ENCODE assay signal across 15 cellular contexts in the genomic region with DNA sequence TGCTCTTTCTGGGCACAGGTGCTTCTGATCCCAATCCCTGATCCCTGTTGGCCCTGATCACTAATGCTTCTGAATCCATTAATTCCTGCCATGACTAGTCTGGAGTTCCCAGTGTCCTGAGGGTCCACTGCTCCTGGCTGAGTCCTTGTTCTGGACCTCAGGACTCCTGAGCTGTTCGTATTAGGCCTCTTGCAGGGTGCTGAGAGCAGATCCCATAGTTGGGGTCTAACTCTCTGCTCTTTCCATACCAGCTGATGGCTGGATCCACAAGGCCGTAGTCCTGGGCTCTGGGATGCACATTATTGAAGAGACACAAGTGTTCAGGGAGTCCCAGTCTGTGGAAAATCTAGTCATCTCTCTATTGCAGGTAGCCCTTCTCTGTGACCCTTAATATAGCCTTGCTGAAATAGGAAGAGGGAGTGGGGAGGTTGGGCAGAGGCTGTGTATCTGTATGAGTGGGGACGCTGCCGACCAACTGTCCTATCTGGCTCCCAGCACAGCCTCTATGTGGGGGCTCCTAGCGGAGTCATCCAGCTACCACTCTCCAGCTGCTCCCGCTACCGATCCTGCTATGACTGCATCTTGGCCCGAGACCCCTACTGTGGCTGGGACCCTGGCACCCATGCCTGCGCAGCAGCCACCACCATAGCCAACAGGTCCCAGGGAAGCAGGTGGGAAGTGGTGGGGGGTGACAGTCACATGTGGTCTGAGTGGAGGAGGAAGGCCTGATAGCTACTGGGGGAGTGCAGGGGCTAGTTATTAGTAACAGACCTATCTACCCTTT. TPM values are rescaled to one million over a fixed set of nuclear protein-coding genes. Genes with fewer than 3 reads are reported as not detected.
DNase-seq lines count a peak whose midpoint lies in the region; ATAC-seq and TF ChIP-seq lines count a peak whose summit lies in the region.
"Had no signal": no experiment of that assay in that cellular context is flagged by ENCODE, and none has a peak within 500 bp of the region (broad histone marks: within the 10 kb centered on the region; RNA-seq: fewer than 3 reads in every experiment).

No MANE protein-coding gene starts in this region.

- DNase-seq in activated naive CD4-positive, alpha-beta T cell treated with anti-CD3 and anti-CD28 coated beads, Interleukin-2, amount 10 ng/mL, durations not matched to agents 7 days and 5 days = peak; percentile 12
- DNase-seq in activated naive CD4-positive, alpha-beta T cell treated with anti-CD3 and anti-CD28 coated beads for 36 hours = no peak
- DNase-seq in chondrocyte (ENCODE audit: low spot score) (peak; percentile 64), neuronal stem cell (ENCODE audit: low spot score) (no peak), type B pancreatic cell (ENCODE audit: extremely low spot score, unreplicated experiment) (peak; percentile 52), T1000 (lab: John Stamatoyannopoulos, UW) (no peak)
- DNase-seq: HCEC 1CT, NCI-H1092 treated with DMSO at 0.1 percent for 48 hours, NCI-H1694, NCI-H2107, PC-3 had no signal

- H2AK5ac ChIP-seq in neuronal stem cell (ENCODE audit: low read depth, low read length) = no peak overlapping the region

- H3K18ac ChIP-seq in neuronal stem cell (ENCODE audit: low read length) = no peak overlapping the region

- intact Hi-C loops in activated naive CD4-positive, alpha-beta T cell treated with anti-CD3 and anti-CD28 coated beads for 36 hours (cut with micrococcal nuclease) = no loop called here

- no peak overlapping the region for H3K4ac ChIP-seq in neuronal stem cell (ENCODE audit: low read length)

- no peak overlapping the region for H3K23ac ChIP-seq in neuronal stem cell (ENCODE audit: low read depth, low read length, poor library complexity)

- H3K4me3 ChIP-seq in neuronal stem cell (ENCODE audit: low read length in 2 of 2) = no peak overlapping the region
- H3K4me3 ChIP-seq: A549 had no signal

- H3K4me2 ChIP-seq in neuronal stem cell (ENCODE audit: insufficient read depth, low read length, poor library complexity, severe bottlenecking) = no peak overlapping the region
- H3K4me2 ChIP-seq: A549 had no signal

- no peak overlapping the region for H2AFZ ChIP-seq in neuronal stem cell (ENCODE audit: low read length)

- ATAC-seq in HG02588 (IDR thresholded peaks at IDR 0.05; ENCODE audit: unreplicated experiment) = no peak
- no peak for ATAC-seq in GM18505 (IDR thresholded peaks at IDR 0.05; ENCODE audit: unreplicated experiment)
- ATAC-seq: A549, PC-3 had no signal

- H2BK12ac ChIP-seq in neuronal stem cell (ENCODE audit: low read length) = no peak overlapping the region

- no peaks in the 10 kb centered on the region for H3K79me1 ChIP-seq in neuronal stem cell (ENCODE audit: low read depth, low read length)

- no peaks in the 10 kb centered on the region for H3K9me3 Mint-ChIP-seq in activated naive CD4-positive, alpha-beta T cell treated with anti-CD3 and anti-CD28 coated beads, Interleukin-2, amount 10 ng/mL, durations not matched to agents 7 days and 5 days
- no peaks in the 10 kb centered on the region for H3K9me3 Mint-ChIP-seq in activated naive CD4-positive, alpha-beta T cell treated with anti-CD3 and anti-CD28 coated beads for 36 hours
- no peaks in the 10 kb centered on the region for H3K9me3 Mint-ChIP-seq in chondrocyte (ENCODE audit: low read depth)
- no peaks in the 10 kb centered on the region for H3K9me3 Mint-ChIP-seq in type B pancreatic cell

- H3K9me3 ChIP-seq in neuronal stem cell (replicated peaks in 1 of 2; ENCODE audit: control insufficient read depth in 2 of 2, insufficient read depth in 1 of 2, low read depth in 1 of 2, low read length in 2 of 2) = no peaks in the 10 kb centered on the region
- H3K9me3 ChIP-seq: A549, Caco-2 had no signal

- no peaks in the 10 kb centered on the region for H3K4me1 ChIP-seq in neuronal stem cell (ENCODE audit: control insufficient read depth in 2 of 2, insufficient read depth in 1 of 2, low read depth in 1 of 2, low read length in 2 of 2)

- no peak overlapping the region for H3K27ac ChIP-seq in neuronal stem cell (replicated peaks; ENCODE audit: low read length)
- H3K27ac ChIP-seq: A549 had no signal

- H3K9ac ChIP-seq in neuronal stem cell (ENCODE audit: low read depth, low read length, poor library complexity) = no peak overlapping the region

- TF ChIP-seq CTCF in chondrocyte (IDR thresholded peaks at IDR 0.05) (no peak), type B pancreatic cell (conservative IDR thresholded peaks at IDR 0.05) (no peak)

- no peaks in the 10 kb centered on the region for H3K4me1 Mint-ChIP-seq in activated naive CD4-positive, alpha-beta T cell treated with anti-CD3 and anti-CD28 coated beads, Interleukin-2, amount 10 ng/mL, durations not matched to agents 7 days and 5 days
- H3K4me1 Mint-ChIP-seq in activated naive CD4-positive, alpha-beta T cell treated with anti-CD3 and anti-CD28 coated beads for 36 hours (ENCODE audit: low read depth) = peaks cover under 1% of the 10 kb centered on the region
- peaks cover 3% of the 10 kb centered on the region for H3K4me1 Mint-ChIP-seq in chondrocyte (ENCODE audit: low read depth)
- H3K4me1 Mint-ChIP-seq in type B pancreatic cell (ENCODE audit: unreplicated experiment) = peaks cover 10% of the 10 kb centered on the region

- TF ChIP-seq POLR2A in GM18505 (IDR thresholded peaks at IDR 0.05; ENCODE audit: borderline replicate concordance, extremely low read depth, insufficient read depth, insufficient read length) = no peak

- H2BK5ac ChIP-seq in neuronal stem cell (ENCODE audit: low read length) = peak overlapping the region; percentile 3

- peaks cover 39 to 68% of the 10 kb centered on the region in 2 donors for H3K36me3 ChIP-seq in neuronal stem cell (replicated peaks in 1 of 2; ENCODE audit: control insufficient read depth in 2 of 2, insufficient read depth in 2 of 2, low read length in 2 of 2)

- H3K36me3 Mint-ChIP-seq in activated naive CD4-positive, alpha-beta T cell treated with anti-CD3 and anti-CD28 coated beads, Interleukin-2, amount 10 ng/mL, durations not matched to agents 7 days and 5 days = peaks cover 4% of the 10 kb centered on the region
- peaks cover 4% of the 10 kb centered on the region for H3K36me3 Mint-ChIP-seq in activated naive CD4-positive, alpha-beta T cell treated with anti-CD3 and anti-CD28 coated beads for 36 hours (ENCODE audit: low read depth)
- H3K36me3 Mint-ChIP-seq in chondrocyte (ENCODE audit: low read depth) (peaks cover 6% of the 10 kb centered on the region), type B pancreatic cell (peaks cover 4% of the 10 kb centered on the region)

- H2BK15ac ChIP-seq in neuronal stem cell (ENCODE audit: low read length) = no peak overlapping the region

- H4K8ac ChIP-seq in neuronal stem cell (ENCODE audit: low read depth, low read length) = no peak overlapping the region

- H4K91ac ChIP-seq in neuronal stem cell (ENCODE audit: low read depth, low read length, poor library complexity) = no peak overlapping the region

- CTCF ChIA-PET in activated naive CD4-positive, alpha-beta T cell treated with anti-CD3 and anti-CD28 coated beads, Interleukin-2, amount 10 ng/mL, durations not matched to agents 7 days and 5 days (lab: Charles Lee) = interaction anchor here (1.5 kb wide), 1 partner anchor 18 kb away, joined by 5 read pairs; no protein-coding TSS in a partner anchor
- CTCF ChIA-PET in activated naive CD4-positive, alpha-beta T cell treated with anti-CD3 and anti-CD28 coated beads for 36 hours (lab: Charles Lee) = no interaction called here

- no peak overlapping the region for H3K4me3 Mint-ChIP-seq in activated naive CD4-positive, alpha-beta T cell treated with anti-CD3 and anti-CD28 coated beads, Interleukin-2, amount 10 ng/mL, durations not matched to agents 7 days and 5 days
- no peak overlapping the region for H3K4me3 Mint-ChIP-seq in activated naive CD4-positive, alpha-beta T cell treated with anti-CD3 and anti-CD28 coated beads for 36 hours
- H3K4me3 Mint-ChIP-seq in chondrocyte (ENCODE audit: unreplicated experiment) (no peak overlapping the region), type B pancreatic cell (no peak overlapping the region)

- no peak overlapping the region for H3K14ac ChIP-seq in neuronal stem cell (ENCODE audit: low read length)

- no CpG with 5 or more reads among the region's 9 CpGs for WGBS in neuronal stem cell (ENCODE audit: extremely low coverage in 2 of 2, insufficient read length in 2 of 2, insufficient replicate concordance in 1 of 2), 2 donors

- no peak overlapping the region for H3K27ac Mint-ChIP-seq in activated naive CD4-positive, alpha-beta T cell treated with anti-CD3 and anti-CD28 coated beads, Interleukin-2, amount 10 ng/mL, durations not matched to agents 7 days and 5 days
- no peak overlapping the region for H3K27ac Mint-ChIP-seq in activated naive CD4-positive, alpha-beta T cell treated with anti-CD3 and anti-CD28 coated beads for 36 hours
- H3K27ac Mint-ChIP-seq in chondrocyte (ENCODE audit: unreplicated experiment) (no peak overlapping the region), type B pancreatic cell (no peak overlapping the region)

- no peaks in the 10 kb centered on the region for H3K27me3 ChIP-seq in neuronal stem cell (ENCODE audit: control insufficient read depth in 3 of 3, insufficient read depth in 3 of 3, low read depth in 1 of 3, low read length in 3 of 3)

- H3K27me3 Mint-ChIP-seq in activated naive CD4-positive, alpha-beta T cell treated with anti-CD3 and anti-CD28 coated beads, Interleukin-2, amount 10 ng/mL, durations not matched to agents 7 days and 5 days = no peaks in the 10 kb centered on the region
- no peaks in the 10 kb centered on the region for H3K27me3 Mint-ChIP-seq in activated naive CD4-positive, alpha-beta T cell treated with anti-CD3 and anti-CD28 coated beads for 36 hours (ENCODE audit: low read depth)
- no peaks in the 10 kb centered on the region for H3K27me3 Mint-ChIP-seq in chondrocyte (ENCODE audit: low read depth)
- no peaks in the 10 kb centered on the region for H3K27me3 Mint-ChIP-seq in type B pancreatic cell

- no peak overlapping the region for H2BK120ac ChIP-seq in neuronal stem cell (ENCODE audit: low read depth, low read length)

RNA-seq across cellular contexts. Expression of gene MRPL43, which starts 6.8 kb away (rescaled TPM):
- total RNA-seq in activated naive CD4-positive, alpha-beta T cell treated with anti-CD3 and anti-CD28 coated beads for 36 hours = 10 to 100 TPM; 45.0 to 47.3 TPM
- total RNA-seq in chondrocyte (54.0 to 74.1 TPM (median 57.3 TPM) in 3 replicates), type B pancreatic cell (ENCODE audit: low replicate concordance) (69.7 and 74.2 TPM in 2 replicates)
- polyA plus RNA-seq in neuronal stem cell (2013, experiment 1 of 2) = 72.6 TPM
- 69.4 TPM for polyA plus RNA-seq in neuronal stem cell (2013, experiment 2 of 2)

RNA-seq across cellular contexts. Expression of gene TWNK, which starts 6.8 kb away (rescaled TPM):
- total RNA-seq in activated naive CD4-positive, alpha-beta T cell treated with anti-CD3 and anti-CD28 coated beads for 36 hours = 10 to 100 TPM; 10.4 to 11.4 TPM
- 4.8 to 6.6 TPM (median 5.4 TPM) in 3 replicates for total RNA-seq in chondrocyte
- 7.5 TPM for polyA plus RNA-seq in neuronal stem cell (2013, experiment 1 of 2)
- polyA plus RNA-seq in neuronal stem cell (2013, experiment 2 of 2) = 7.0 TPM
- 11.3 and 19.2 TPM in 2 replicates for total RNA-seq in type B pancreatic cell (ENCODE audit: low replicate concordance)

RNA-seq across cellular contexts. Expression of gene SEMA4G, which starts 11.2 kb away (rescaled TPM):
- under 1 TPM; 0.48 to 0.59 TPM for total RNA-seq in activated naive CD4-positive, alpha-beta T cell treated with anti-CD3 and anti-CD28 coated beads for 36 hours
- total RNA-seq in chondrocyte = 4.8 to 8.0 TPM (median 7.9 TPM) in 3 replicates
- polyA plus RNA-seq in neuronal stem cell (2013, experiment 1 of 2) = 8.9 TPM
- 9.1 TPM for polyA plus RNA-seq in neuronal stem cell (2013, experiment 2 of 2)
- 28.0 and 46.0 TPM in 2 replicates for total RNA-seq in type B pancreatic cell (ENCODE audit: low replicate concordance)

RNA-seq across cellular contexts. Expression of gene LZTS2, which starts 19.1 kb away (rescaled TPM):
- total RNA-seq in activated naive CD4-positive, alpha-beta T cell treated with anti-CD3 and anti-CD28 coated beads for 36 hours = 1 to 10 TPM; 8.3 to 8.9 TPM
- 58.9 to 80.7 TPM (median 79.4 TPM) in 3 replicates for total RNA-seq in chondrocyte
- 75.1 TPM for polyA plus RNA-seq in neuronal stem cell (2013, experiment 1 of 2)
- polyA plus RNA-seq in neuronal stem cell (2013, experiment 2 of 2) = 76.2 TPM
- 50.2 and 86.6 TPM in 2 replicates for total RNA-seq in type B pancreatic cell (ENCODE audit: low replicate concordance)

RNA-seq across cellular contexts. Expression of gene PDZD7, which starts 50.4 kb away (rescaled TPM):
- under 1 TPM; 0.37 to 0.62 TPM for total RNA-seq in activated naive CD4-positive, alpha-beta T cell treated with anti-CD3 and anti-CD28 coated beads for 36 hours
- total RNA-seq in chondrocyte (1.4 to 1.8 TPM (median 1.7 TPM) in 3 replicates), type B pancreatic cell (ENCODE audit: low replicate concordance) (1.4 and 2.0 TPM in 2 replicates)
- 0.29 TPM for polyA plus RNA-seq in neuronal stem cell (2013, experiment 1 of 2)
- 0.33 TPM for polyA plus RNA-seq in neuronal stem cell (2013, experiment 2 of 2)

Comparison
In these comparisons a context has a peak if more than half of its experiments do, and no peak if none do; other contexts are left out.
1. DNase-seq: peak in activated naive CD4-positive, alpha-beta T cell treated with anti-CD3 and anti-CD28 coated beads, Interleukin-2, amount 10 ng/mL, durations not matched to agents 7 days and 5 days (single experiment), chondrocyte (single experiment) and type B pancreatic cell (single experiment); none in activated naive CD4-positive, alpha-beta T cell treated with anti-CD3 and anti-CD28 coated beads for 36 hours (single experiment), neuronal stem cell (single experiment) and T1000 (single experiment).